1 cellular context compared by ENCODE assay signal in the genomic region with DNA sequence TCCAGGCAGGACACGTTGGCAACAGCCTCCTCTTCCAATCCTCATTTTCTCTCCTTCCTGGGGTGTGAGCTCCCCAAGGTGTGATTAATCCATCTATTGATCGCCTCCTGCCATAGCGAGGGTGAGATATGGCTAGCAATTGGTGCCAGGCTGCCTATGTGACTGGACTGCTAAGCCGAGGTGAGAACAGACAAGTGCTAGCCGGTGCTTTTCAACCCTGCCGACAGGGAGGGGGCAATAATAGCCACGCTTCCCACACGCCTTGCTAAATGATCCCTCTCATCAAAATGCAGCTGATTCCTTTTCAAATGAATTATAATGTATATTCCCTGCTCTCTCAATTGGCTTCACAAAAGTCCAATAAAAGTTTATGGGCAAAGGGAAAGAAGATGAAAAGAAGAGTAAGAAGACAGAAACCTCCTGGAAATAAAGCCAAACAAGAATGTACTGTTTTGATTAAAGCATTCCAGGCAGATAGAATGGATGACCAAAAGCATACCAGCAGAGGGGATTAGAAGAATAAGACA.
TF ChIP-seq lines count a peak whose summit lies in the region.

No MANE protein-coding gene starts in this region.

TF ChIP-seq in WTC11, 78 proteins besides CTCF, POLR2A, EP300 and RAD21 (continued from another document):
- TF ChIP-seq, protein P1, sequence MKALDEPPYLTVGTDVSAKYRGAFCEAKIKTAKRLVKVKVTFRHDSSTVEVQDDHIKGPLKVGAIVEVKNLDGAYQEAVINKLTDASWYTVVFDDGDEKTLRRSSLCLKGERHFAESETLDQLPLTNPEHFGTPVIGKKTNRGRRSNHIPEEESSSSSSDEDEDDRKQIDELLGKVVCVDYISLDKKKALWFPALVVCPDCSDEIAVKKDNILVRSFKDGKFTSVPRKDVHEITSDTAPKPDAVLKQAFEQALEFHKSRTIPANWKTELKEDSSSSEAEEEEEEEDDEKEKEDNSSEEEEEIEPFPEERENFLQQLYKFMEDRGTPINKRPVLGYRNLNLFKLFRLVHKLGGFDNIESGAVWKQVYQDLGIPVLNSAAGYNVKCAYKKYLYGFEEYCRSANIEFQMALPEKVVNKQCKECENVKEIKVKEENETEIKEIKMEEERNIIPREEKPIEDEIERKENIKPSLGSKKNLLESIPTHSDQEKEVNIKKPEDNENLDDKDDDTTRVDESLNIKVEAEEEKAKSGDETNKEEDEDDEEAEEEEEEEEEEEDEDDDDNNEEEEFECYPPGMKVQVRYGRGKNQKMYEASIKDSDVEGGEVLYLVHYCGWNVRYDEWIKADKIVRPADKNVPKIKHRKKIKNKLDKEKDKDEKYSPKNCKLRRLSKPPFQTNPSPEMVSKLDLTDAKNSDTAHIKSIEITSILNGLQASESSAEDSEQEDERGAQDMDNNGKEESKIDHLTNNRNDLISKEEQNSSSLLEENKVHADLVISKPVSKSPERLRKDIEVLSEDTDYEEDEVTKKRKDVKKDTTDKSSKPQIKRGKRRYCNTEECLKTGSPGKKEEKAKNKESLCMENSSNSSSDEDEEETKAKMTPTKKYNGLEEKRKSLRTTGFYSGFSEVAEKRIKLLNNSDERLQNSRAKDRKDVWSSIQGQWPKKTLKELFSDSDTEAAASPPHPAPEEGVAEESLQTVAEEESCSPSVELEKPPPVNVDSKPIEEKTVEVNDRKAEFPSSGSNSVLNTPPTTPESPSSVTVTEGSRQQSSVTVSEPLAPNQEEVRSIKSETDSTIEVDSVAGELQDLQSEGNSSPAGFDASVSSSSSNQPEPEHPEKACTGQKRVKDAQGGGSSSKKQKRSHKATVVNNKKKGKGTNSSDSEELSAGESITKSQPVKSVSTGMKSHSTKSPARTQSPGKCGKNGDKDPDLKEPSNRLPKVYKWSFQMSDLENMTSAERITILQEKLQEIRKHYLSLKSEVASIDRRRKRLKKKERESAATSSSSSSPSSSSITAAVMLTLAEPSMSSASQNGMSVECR (CRISPR knock-in tag; IDR thresholded peaks at IDR 0.05; ENCODE audit: borderline replicate concordance) = no peak
- no peak for TF ChIP-seq SOX15 (CRISPR knock-in tag; IDR thresholded peaks at IDR 0.05)
- TF ChIP-seq FOXP1 (CRISPR knock-in tag; IDR thresholded peaks at IDR 0.05; ENCODE audit: borderline replicate concordance) = no peak
- TF ChIP-seq, protein P2, sequence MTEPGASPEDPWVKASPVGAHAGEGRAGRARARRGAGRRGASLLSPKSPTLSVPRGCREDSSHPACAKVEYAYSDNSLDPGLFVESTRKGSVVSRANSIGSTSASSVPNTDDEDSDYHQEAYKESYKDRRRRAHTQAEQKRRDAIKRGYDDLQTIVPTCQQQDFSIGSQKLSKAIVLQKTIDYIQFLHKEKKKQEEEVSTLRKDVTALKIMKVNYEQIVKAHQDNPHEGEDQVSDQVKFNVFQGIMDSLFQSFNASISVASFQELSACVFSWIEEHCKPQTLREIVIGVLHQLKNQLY (CRISPR knock-in tag; IDR thresholded peaks at IDR 0.05) = no peak
- TF ChIP-seq OVOL2 (CRISPR knock-in tag; IDR thresholded peaks at IDR 0.05; ENCODE audit: borderline replicate concordance) = no peak
- TF ChIP-seq NFATC4 (CRISPR knock-in tag; IDR thresholded peaks at IDR 0.05) = no peak
- no peak for TF ChIP-seq TEAD1 (CRISPR knock-in tag; IDR thresholded peaks at IDR 0.05)
- TF ChIP-seq CREM (CRISPR knock-in tag; IDR thresholded peaks at IDR 0.05) = no peak
- TF ChIP-seq, protein P3, sequence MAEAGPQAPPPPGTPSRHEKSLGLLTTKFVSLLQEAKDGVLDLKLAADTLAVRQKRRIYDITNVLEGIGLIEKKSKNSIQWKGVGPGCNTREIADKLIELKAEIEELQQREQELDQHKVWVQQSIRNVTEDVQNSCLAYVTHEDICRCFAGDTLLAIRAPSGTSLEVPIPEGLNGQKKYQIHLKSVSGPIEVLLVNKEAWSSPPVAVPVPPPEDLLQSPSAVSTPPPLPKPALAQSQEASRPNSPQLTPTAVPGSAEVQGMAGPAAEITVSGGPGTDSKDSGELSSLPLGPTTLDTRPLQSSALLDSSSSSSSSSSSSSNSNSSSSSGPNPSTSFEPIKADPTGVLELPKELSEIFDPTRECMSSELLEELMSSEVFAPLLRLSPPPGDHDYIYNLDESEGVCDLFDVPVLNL (CRISPR knock-in tag; IDR thresholded peaks at IDR 0.05; ENCODE audit: borderline replicate concordance, low read depth) = no peak
- TF ChIP-seq, protein P4, sequence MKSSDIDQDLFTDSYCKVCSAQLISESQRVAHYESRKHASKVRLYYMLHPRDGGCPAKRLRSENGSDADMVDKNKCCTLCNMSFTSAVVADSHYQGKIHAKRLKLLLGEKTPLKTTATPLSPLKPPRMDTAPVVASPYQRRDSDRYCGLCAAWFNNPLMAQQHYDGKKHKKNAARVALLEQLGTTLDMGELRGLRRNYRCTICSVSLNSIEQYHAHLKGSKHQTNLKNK (CRISPR knock-in tag; IDR thresholded peaks at IDR 0.05) = no peak
- TF ChIP-seq, protein P5, sequence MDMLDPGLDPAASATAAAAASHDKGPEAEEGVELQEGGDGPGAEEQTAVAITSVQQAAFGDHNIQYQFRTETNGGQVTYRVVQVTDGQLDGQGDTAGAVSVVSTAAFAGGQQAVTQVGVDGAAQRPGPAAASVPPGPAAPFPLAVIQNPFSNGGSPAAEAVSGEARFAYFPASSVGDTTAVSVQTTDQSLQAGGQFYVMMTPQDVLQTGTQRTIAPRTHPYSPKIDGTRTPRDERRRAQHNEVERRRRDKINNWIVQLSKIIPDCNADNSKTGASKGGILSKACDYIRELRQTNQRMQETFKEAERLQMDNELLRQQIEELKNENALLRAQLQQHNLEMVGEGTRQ (CRISPR knock-in tag; IDR thresholded peaks at IDR 0.05) = no peak
